10 cellular contexts compared by ENCODE assay signal in genomic region chr7:106282852-106283251, GRCh38. TPM values are rescaled to one million over a fixed set of nuclear protein-coding genes. Genes with fewer than 3 reads are reported as not detected.
DNase-seq lines count a peak whose midpoint lies in the region; ATAC-seq, FAIRE-seq and TF ChIP-seq lines count a peak whose summit lies in the region.
"Had no signal": no experiment of that assay in that cellular context is flagged by ENCODE, and none has a peak within 500 bp of the region (broad histone marks: within the 10 kb centered on the region; RNA-seq: fewer than 3 reads in every experiment).

No MANE protein-coding gene starts in this region.

- ATAC-seq in activated CD4-positive, alpha-beta T cell treated with anti-CD3 and anti-CD28 coated beads for 36 hours: no peak
- ATAC-seq in stimulated activated memory B cell treated with anti-CD40 and anti-IgM and Interleukin-4, amounts not matched to agents 10 μg/mL and 1 μg/mL and 100 μg/mL, for 72 hours: no peak

- H3K36me3 ChIP-seq in Peyer's patch: no peaks in the 10 kb centered on the region
- no peaks in the 10 kb centered on the region for H3K36me3 ChIP-seq in esophagus muscularis mucosa
- no peaks in the 10 kb centered on the region for H3K36me3 ChIP-seq in small intestine (ENCODE audit: control insufficient read depth in 2 of 2, insufficient read depth in 2 of 2, low read length in 2 of 2)

- FAIRE-seq in small intestine (lab: Jason Lieb, UNC): no peak
- FAIRE-seq: TTC549 had no signal

- CTCF ChIA-PET in activated CD4-positive, alpha-beta T cell treated with anti-CD3 and anti-CD28 coated beads for 36 hours (lab: Charles Lee): no interaction called here

- no peak for DNase-seq in activated CD4-positive, alpha-beta T cell treated with anti-CD3 and anti-CD28 coated beads for 36 hours
- no peak for DNase-seq in activated CD4-positive, alpha-beta T cell treated with anti-CD3 and anti-CD28 coated beads for 1 hour
- no peak for DNase-seq in Peyer's patch
- no peak for DNase-seq in esophagus muscularis mucosa (ENCODE audit: extremely low spot score)
- DNase-seq in NCI-H69 (lab: John Stamatoyannopoulos, UW): no peak
- DNase-seq in small intestine: no peak
- DNase-seq in RKO (ENCODE audit: low spot score): no peak
- DNase-seq: NCI-H1694 treated with DMSO at 0.1 percent for 48 hours had no signal

- H3K27me3 Mint-ChIP-seq in activated CD4-positive, alpha-beta T cell treated with anti-CD3 and anti-CD28 coated beads for 36 hours: no peaks in the 10 kb centered on the region
- no peaks in the 10 kb centered on the region for H3K27me3 Mint-ChIP-seq in stimulated activated memory B cell treated with anti-CD40 and anti-IgM and Interleukin-4, amounts not matched to agents 10 μg/mL and 1 μg/mL and 100 μg/mL, for 72 hours

- H3K27me3 ChIP-seq in Peyer's patch (no peaks in the 10 kb centered on the region), esophagus muscularis mucosa (no peaks in the 10 kb centered on the region), small intestine (ENCODE audit: control insufficient read depth in 2 of 2, insufficient read depth in 2 of 2, low read length in 2 of 2) (no peaks in the 10 kb centered on the region)

- peaks cover 54% of the 10 kb centered on the region for H3K4me1 Mint-ChIP-seq in activated CD4-positive, alpha-beta T cell treated with anti-CD3 and anti-CD28 coated beads for 36 hours
- peaks cover 51% of the 10 kb centered on the region for H3K4me1 Mint-ChIP-seq in stimulated activated memory B cell treated with anti-CD40 and anti-IgM and Interleukin-4, amounts not matched to agents 10 μg/mL and 1 μg/mL and 100 μg/mL, for 72 hours

- peaks cover 0 to 31% (median 2%) of the 10 kb centered on the region in 4 donors for H3K4me1 ChIP-seq in Peyer's patch
- H3K4me1 ChIP-seq in esophagus muscularis mucosa: peaks cover 4 to 65% (median 55%) of the 10 kb centered on the region in 4 donors
- peaks cover 6 to 8% of the 10 kb centered on the region in 2 donors for H3K4me1 ChIP-seq in small intestine (ENCODE audit: control insufficient read depth in 2 of 2, insufficient read depth in 1 of 2, low read depth in 1 of 2, low read length in 1 of 2)

- peak overlapping the region; percentile 99 for H3K27ac Mint-ChIP-seq in activated CD4-positive, alpha-beta T cell treated with anti-CD3 and anti-CD28 coated beads for 36 hours
- H3K27ac Mint-ChIP-seq in stimulated activated memory B cell treated with anti-CD40 and anti-IgM and Interleukin-4, amounts not matched to agents 10 μg/mL and 1 μg/mL and 100 μg/mL, for 72 hours: no peak overlapping the region

- intact Hi-C loops in activated CD4-positive, alpha-beta T cell treated with anti-CD3 and anti-CD28 coated beads for 36 hours (cut with DNase I, micrococcal nuclease): loop anchor here (2.0 to 10.0 kb wide), 3 partner anchors 168 to 582 kb away; partner anchors contain the start of genes PIK3CG (in 1 of the 2) and SYPL1 (in 1 of the 2)
- intact Hi-C loops in esophagus muscularis mucosa (cut with DNase I): loop anchor here (5.0 kb wide), 2 partner anchors 179 to 379 kb away; partner anchors contain the start of gene CCDC71L

- 89% methylated on average over 3 of the region's 3 CpGs for WGBS in esophagus muscularis mucosa
- 65 to 72% (median 69%) methylated on average over 3 of the region's 3 CpGs for WGBS in small intestine, 3 donors

- peak overlapping the region in 3 of 4 donors; percentile 60 to 91 (median 81) for H3K4me3 ChIP-seq in Peyer's patch
- peak overlapping the region; percentile 78 to 87 (median 84) for H3K4me3 ChIP-seq in esophagus muscularis mucosa
- no peak overlapping the region for H3K4me3 ChIP-seq in small intestine (ENCODE audit: low read depth in 1 of 2, low read length in 2 of 2)

- TF ChIP-seq EP300 in esophagus muscularis mucosa (IDR thresholded peaks at IDR 0.05): no peak

- H3K9me3 ChIP-seq in Peyer's patch: no peaks in the 10 kb centered on the region
- H3K9me3 ChIP-seq in esophagus muscularis mucosa: no peaks in the 10 kb centered on the region
- H3K9me3 ChIP-seq in small intestine (ENCODE audit: control insufficient read depth, low read depth): no peaks in the 10 kb centered on the region

- no peak for TF ChIP-seq CTCF in Peyer's patch (IDR thresholded peaks at IDR 0.05)
- no peak for TF ChIP-seq CTCF in esophagus muscularis mucosa (IDR thresholded peaks at IDR 0.05)

- no peak for TF ChIP-seq POLR2A in Peyer's patch (IDR thresholded peaks at IDR 0.05)
- TF ChIP-seq POLR2A in esophagus muscularis mucosa (IDR thresholded peaks at IDR 0.05; ENCODE audit: low read depth): no peak

- H3K9me3 Mint-ChIP-seq in activated CD4-positive, alpha-beta T cell treated with anti-CD3 and anti-CD28 coated beads for 36 hours (ENCODE audit: low read depth): peaks cover 2% of the 10 kb centered on the region
- no peaks in the 10 kb centered on the region for H3K9me3 Mint-ChIP-seq in stimulated activated memory B cell treated with anti-CD40 and anti-IgM and Interleukin-4, amounts not matched to agents 10 μg/mL and 1 μg/mL and 100 μg/mL, for 72 hours

- peaks cover 68% of the 10 kb centered on the region for H3K36me3 Mint-ChIP-seq in activated CD4-positive, alpha-beta T cell treated with anti-CD3 and anti-CD28 coated beads for 36 hours (ENCODE audit: low read depth)
- H3K36me3 Mint-ChIP-seq in stimulated activated memory B cell treated with anti-CD40 and anti-IgM and Interleukin-4, amounts not matched to agents 10 μg/mL and 1 μg/mL and 100 μg/mL, for 72 hours: peaks cover 12% of the 10 kb centered on the region

- H3K4me3 Mint-ChIP-seq in activated CD4-positive, alpha-beta T cell treated with anti-CD3 and anti-CD28 coated beads for 36 hours: peak overlapping the region; percentile 94
- H3K4me3 Mint-ChIP-seq in stimulated activated memory B cell treated with anti-CD40 and anti-IgM and Interleukin-4, amounts not matched to agents 10 μg/mL and 1 μg/mL and 100 μg/mL, for 72 hours: peak overlapping the region; percentile 60

- POLR2A ChIA-PET in activated CD4-positive, alpha-beta T cell treated with anti-CD3 and anti-CD28 coated beads for 36 hours (lab: Charles Lee): no interaction called here

- H3K27ac ChIP-seq in Peyer's patch (peak overlapping the region in 1 of 4 donors; percentile 92), esophagus muscularis mucosa (replicated peaks in 1 of 4) (peak overlapping the region in 3 of 4 donors; percentile 95 to 99 (median 99)), small intestine (ENCODE audit: low read depth in 1 of 2, low read length in 1 of 2) (no peak overlapping the region)

RNA-seq across cellular contexts. Expression of gene NAMPT, which starts 1.9 kb away (rescaled TPM):
- total RNA-seq in activated CD4-positive, alpha-beta T cell treated with anti-CD3 and anti-CD28 coated beads for 36 hours: 1,000 to 10,000 TPM in 1 of 2 experiments, 100 to 1,000 TPM in 1; 825 to 1,205 TPM
- total RNA-seq in Peyer's patch (10 to 100 TPM; 91.8 to 99.5 (median 97.5) TPM), esophagus muscularis mucosa (1,000 to 10,000 TPM in 1 of 4 donors, 10 to 100 TPM in 3; 51.2 to 1,009 (median 95.4) TPM)
- 10 to 100 TPM; 50.5 to 61.4 (median 53.2) TPM for polyA plus RNA-seq in small intestine

Comparison
In these comparisons a context has a peak if more than half of its experiments do, and no peak if none do; other contexts are left out.
1. H3K27ac ChIP-seq: peak in esophagus muscularis mucosa (3 of 4); none in small intestine (0 of 2).
2. H3K4me3 ChIP-seq: peak in Peyer's patch (3 of 4) and esophagus muscularis mucosa (4 of 4); none in small intestine (0 of 2).